ENCODE assay signal across 20 cellular contexts in the genomic region with DNA sequence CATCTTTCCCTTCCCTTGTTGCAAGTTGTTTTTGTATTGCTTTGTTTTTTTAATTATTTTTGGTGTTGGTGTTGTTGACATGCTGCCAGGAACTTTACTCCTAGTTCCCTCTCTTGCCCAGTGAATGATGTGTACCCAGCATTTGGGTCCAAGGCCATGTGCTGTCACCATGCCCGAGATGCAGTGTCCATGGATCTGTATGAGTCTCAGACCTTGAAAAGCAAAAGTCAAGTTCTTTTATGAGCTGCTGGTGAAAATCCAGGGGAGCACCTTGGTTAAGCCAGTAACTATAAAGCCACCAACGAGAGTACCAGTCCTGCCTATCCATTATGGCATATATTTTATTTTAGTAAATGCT.
A peak's percentile ranks its signal among the peaks of the same experiment; 100 is the strongest.
DNase-seq lines count a peak whose midpoint lies in the region; ATAC-seq, FAIRE-seq and TF ChIP-seq lines count a peak whose summit lies in the region.
"Had no signal": no experiment of that assay in that cellular context is flagged by ENCODE, and none has a peak within 500 bp of the region (broad histone marks: within the 10 kb centered on the region; RNA-seq: fewer than 3 reads in every experiment).

No MANE protein-coding gene starts in this region.

- POLR2A ChIA-PET in GM12878 (lab: Charles Lee) = no interaction called here

- RAD21 ChIA-PET in GM12878 (lab: Charles Lee; ENCODE audit: unreplicated experiment) = no interaction called here

- no peak overlapping the region for H3K4me3 ChIP-seq in right cardiac atrium (ENCODE audit: low read length)
- H3K4me3 ChIP-seq in GM12878 = no peak overlapping the region
- no peak overlapping the region for H3K4me3 ChIP-seq in effector memory CD4-positive, alpha-beta T cell (ENCODE audit: insufficient read depth, low read depth, low read length, poor library complexity, severe bottlenecking)
- H3K4me3 ChIP-seq: HAP-1, K562 had no signal

- H3K4me1 Mint-ChIP-seq in naive B cell (peaks cover 74 to 88% (median 80%) of the 10 kb centered on the region in 3 donors), T-helper 17 cell (no peaks in the 10 kb centered on the region)

- H3K27ac ChIP-seq in right cardiac atrium (ENCODE audit: low read length) = no peak overlapping the region
- no peak overlapping the region for H3K27ac ChIP-seq in GM12878 (ENCODE audit: control insufficient read depth, insufficient read depth)
- no peak overlapping the region for H3K27ac ChIP-seq in effector memory CD4-positive, alpha-beta T cell (ENCODE audit: insufficient read depth, low read length, poor library complexity, severe bottlenecking)

- 72% methylated on average over 2 of the region's 2 CpGs for WGBS in right cardiac atrium
- 93% methylated on average over 2 of the region's 2 CpGs for WGBS in GM12878 (ENCODE audit: insufficient coverage, insufficient replicate concordance, low lambda C conversion rate, missing lambda C conversion rate)

- H3K27me3 Mint-ChIP-seq in naive B cell = no peaks in the 10 kb centered on the region
- H3K27me3 Mint-ChIP-seq in T-helper 17 cell = peaks cover 21% of the 10 kb centered on the region

- H3K4me3 Mint-ChIP-seq in naive B cell (peak overlapping the region in 5 of 8 donors; percentile 48 to 77 (median 67)), T-helper 17 cell (no peak overlapping the region)

- H3K36me3 ChIP-seq in GM12878 (ENCODE audit: control insufficient read depth in 2 of 2, insufficient read depth in 2 of 2, low read length in 1 of 2) = no peaks in the 10 kb centered on the region
- H3K36me3 ChIP-seq in effector memory CD4-positive, alpha-beta T cell (ENCODE audit: control insufficient read depth, insufficient read depth, low read length) = no peaks in the 10 kb centered on the region
- H3K36me3 ChIP-seq: HAP-1 had no signal

- H3K4me1 ChIP-seq in right cardiac atrium (ENCODE audit: control insufficient read depth, insufficient read depth, low read length) (no peaks in the 10 kb centered on the region), GM12878 (ENCODE audit: control insufficient read depth, insufficient read depth, low read length) (peaks cover 60% of the 10 kb centered on the region)
- no peaks in the 10 kb centered on the region for H3K4me1 ChIP-seq in effector memory CD4-positive, alpha-beta T cell (ENCODE audit: control insufficient read depth, insufficient read depth, low read length, poor library complexity, severe bottlenecking)

- in situ Hi-C loops in GM12878 (cut with MboI) = no loop called here

- H3K27ac Mint-ChIP-seq in naive B cell = peak overlapping the region; percentile 54 to 93 (median 80)
- no peak overlapping the region for H3K27ac Mint-ChIP-seq in T-helper 17 cell

- ATAC-seq in left ventricle myocardium superior (peak; percentile 69), right cardiac atrium (no peak), GM12878 (no peak), naive B cell (ENCODE audit: low read depth in 2 of 2) (no peak), T-helper 17 cell (no peak)
- ATAC-seq: K562, PC-3 had no signal

- no peak overlapping the region for H3K9ac ChIP-seq in GM12878 (ENCODE audit: control insufficient read depth, insufficient read depth, low read length)

- SMC1A ChIA-PET in GM12878 (lab: Charles Lee; ENCODE audit: uncharacterized antibody, unreplicated experiment) = interaction anchor here (1.1 to 1.3 kb wide), 2 partner anchors 11 to 226 kb away, joined by 3 read pairs; no protein-coding TSS in a partner anchor

- no peak for TF ChIP-seq RAD21 in GM12878 (IDR thresholded peaks at IDR 0.05; ENCODE audit: insufficient read depth, low read depth, low read length)

- no peak overlapping the region; the same call in 1 of the 2 replicates for H2AFZ ChIP-seq in GM12878 (ENCODE audit: control insufficient read depth, low read depth, low read length)

- intact Hi-C loops in left ventricle myocardium superior (cut with micrococcal nuclease) (no loop called here), right cardiac atrium (cut with DNase I) (no loop called here), GM12878 (cut with micrococcal nuclease; ENCODE audit: unreplicated experiment) (no loop called here)

- no peak for TF ChIP-seq POLR2A in GM12878 (IDR thresholded peaks at IDR 0.05; ENCODE audit: low read depth, low read length)

- no TSS peak for BruUV-seq in GM12878 (replicated peaks; lab: Mats Ljungman, UMichigan)

- TF ChIP-seq EP300 in GM12878 (IDR thresholded peaks at IDR 0.05; ENCODE audit: borderline replicate concordance in 1 of 2, control insufficient read depth in 1 of 2, low read depth in 2 of 2, low read length in 2 of 2) = no peak

- H3K27me3 ChIP-seq in right cardiac atrium (ENCODE audit: control insufficient read depth, insufficient read depth) (no peaks in the 10 kb centered on the region), GM12878 (replicated peaks in 1 of 2; ENCODE audit: control insufficient read depth in 2 of 2, insufficient read depth in 2 of 2, low read length in 1 of 2) (no peaks in the 10 kb centered on the region)
- no peaks in the 10 kb centered on the region for H3K27me3 ChIP-seq in effector memory CD4-positive, alpha-beta T cell (replicated peaks; ENCODE audit: control insufficient read depth, insufficient read depth, low read length, poor library complexity, severe bottlenecking)

- no peak for FAIRE-seq in GM12878 (lab: Jason Lieb, UNC)
- FAIRE-seq: A204.1, HTR-8/SVneo, K562 had no signal

- DNase-seq in left ventricle myocardium superior (no peak), right cardiac atrium (no peak), GM12878 (ENCODE audit: low read depth, low spot score) (no peak), naive B cell (no peak), T-helper 17 cell (no peak)
- no peak for DNase-seq in effector memory CD4-positive, alpha-beta T cell
- DNase-seq in stimulated activated naive CD4-positive, alpha-beta T cell (lab: John Stamatoyannopoulos, UW) = no peak
- DNase-seq in stimulated activated CD4-positive, alpha-beta T cell treated with anti-CD3 and anti-CD28 coated beads, Interleukin-4, amount 100 ng/mL, for 1 hour = no peak
- DNase-seq: COR-L47, DMS153, NCI-H1048, NCI-H146, NCI-H2107, NCI-H226, PC-3 had no signal

- no peak for TF ChIP-seq CTCF in GM12878 (IDR thresholded peaks at IDR 0.05 in 2 of 3, conservative IDR thresholded peaks at IDR 0.05 in 1 of 3; ENCODE audit: control insufficient read depth in 2 of 3, extremely low read depth in 1 of 3, insufficient read depth in 1 of 3, low read depth in 3 of 3, low read length in 3 of 3)

- H3K9me3 ChIP-seq in right cardiac atrium (ENCODE audit: control insufficient read depth, low read length) = no peaks in the 10 kb centered on the region
- no peaks in the 10 kb centered on the region for H3K9me3 ChIP-seq in GM12878 (replicated peaks; ENCODE audit: control insufficient read depth, insufficient read depth, low read length)
- no peaks in the 10 kb centered on the region for H3K9me3 ChIP-seq in effector memory CD4-positive, alpha-beta T cell (ENCODE audit: control insufficient read depth, low read length)
- H3K9me3 ChIP-seq in T-helper 17 cell (ENCODE audit: control insufficient read depth, low read length, poor library complexity, severe bottlenecking) = no peaks in the 10 kb centered on the region
- H3K9me3 ChIP-seq: HAP-1 had no signal

- H3K36me3 Mint-ChIP-seq in naive B cell (no peaks in the 10 kb centered on the region), T-helper 17 cell (ENCODE audit: low read depth) (no peaks in the 10 kb centered on the region)
- H3K36me3 Mint-ChIP-seq: CD14-positive monocyte had no signal

- no peaks in the 10 kb centered on the region for H3K9me3 Mint-ChIP-seq in naive B cell
- H3K9me3 Mint-ChIP-seq: CD14-positive monocyte had no signal

- H3K4me2 ChIP-seq in GM12878 (ENCODE audit: control insufficient read depth, insufficient read depth) = peak overlapping the region; percentile 80

- H3K79me2 ChIP-seq in GM12878 (ENCODE audit: control insufficient read depth, insufficient read depth, low read length) = no peaks in the 10 kb centered on the region

- CTCF ChIA-PET in GM12878 (lab: Yijun Ruan, JAX) = interaction anchor here (0.7 kb wide), 2 partner anchors 12 to 24 kb away, joined by 3 to 4 read pairs; no protein-coding TSS in a partner anchor

- H4K20me1 ChIP-seq in GM12878 (ENCODE audit: control insufficient read depth, insufficient read depth) = no peaks in the 10 kb centered on the region

TF ChIP-seq in GM12878, 131 proteins besides CTCF, POLR2A, EP300 and RAD21 (continues in another document):
- no peak for TF ChIP-seq SREBF1 (IDR thresholded peaks at IDR 0.05; ENCODE audit: low read length)
- TF ChIP-seq, protein P1, sequence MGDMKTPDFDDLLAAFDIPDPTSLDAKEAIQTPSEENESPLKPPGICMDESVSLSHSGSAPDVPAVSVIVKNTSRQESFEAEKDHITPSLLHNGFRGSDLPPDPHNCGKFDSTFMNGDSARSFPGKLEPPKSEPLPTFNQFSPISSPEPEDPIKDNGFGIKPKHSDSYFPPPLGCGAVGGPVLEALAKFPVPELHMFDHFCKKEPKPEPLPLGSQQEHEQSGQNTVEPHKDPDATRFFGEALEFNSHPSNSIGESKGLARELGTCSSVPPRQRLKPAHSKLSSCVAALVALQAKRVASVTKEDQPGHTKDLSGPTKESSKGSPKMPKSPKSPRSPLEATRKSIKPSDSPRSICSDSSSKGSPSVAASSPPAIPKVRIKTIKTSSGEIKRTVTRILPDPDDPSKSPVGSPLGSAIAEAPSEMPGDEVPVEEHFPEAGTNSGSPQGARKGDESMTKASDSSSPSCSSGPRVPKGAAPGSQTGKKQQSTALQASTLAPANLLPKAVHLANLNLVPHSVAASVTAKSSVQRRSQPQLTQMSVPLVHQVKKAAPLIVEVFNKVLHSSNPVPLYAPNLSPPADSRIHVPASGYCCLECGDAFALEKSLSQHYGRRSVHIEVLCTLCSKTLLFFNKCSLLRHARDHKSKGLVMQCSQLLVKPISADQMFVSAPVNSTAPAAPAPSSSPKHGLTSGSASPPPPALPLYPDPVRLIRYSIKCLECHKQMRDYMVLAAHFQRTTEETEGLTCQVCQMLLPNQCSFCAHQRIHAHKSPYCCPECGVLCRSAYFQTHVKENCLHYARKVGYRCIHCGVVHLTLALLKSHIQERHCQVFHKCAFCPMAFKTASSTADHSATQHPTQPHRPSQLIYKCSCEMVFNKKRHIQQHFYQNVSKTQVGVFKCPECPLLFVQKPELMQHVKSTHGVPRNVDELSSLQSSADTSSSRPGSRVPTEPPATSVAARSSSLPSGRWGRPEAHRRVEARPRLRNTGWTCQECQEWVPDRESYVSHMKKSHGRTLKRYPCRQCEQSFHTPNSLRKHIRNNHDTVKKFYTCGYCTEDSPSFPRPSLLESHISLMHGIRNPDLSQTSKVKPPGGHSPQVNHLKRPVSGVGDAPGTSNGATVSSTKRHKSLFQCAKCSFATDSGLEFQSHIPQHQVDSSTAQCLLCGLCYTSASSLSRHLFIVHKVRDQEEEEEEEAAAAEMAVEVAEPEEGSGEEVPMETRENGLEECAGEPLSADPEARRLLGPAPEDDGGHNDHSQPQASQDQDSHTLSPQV (IDR thresholded peaks at IDR 0.05) = no peak
